In genomic region chr15:29885183-29885582, GRCh38 we compare ENCODE assay signal across 20 cellular contexts.
DNase-seq lines count a peak whose midpoint lies in the region; ATAC-seq and TF ChIP-seq lines count a peak whose summit lies in the region.
"Had no signal": no experiment of that assay in that cellular context is flagged by ENCODE, and none has a peak within 500 bp of the region (broad histone marks: within the 10 kb centered on the region; RNA-seq: fewer than 3 reads in every experiment).

No MANE protein-coding gene starts in this region.

- no peak overlapping the region for H3K4ac ChIP-seq in neuronal stem cell (ENCODE audit: low read length)

- H3K4me1 ChIP-seq in neuronal stem cell (ENCODE audit: control insufficient read depth in 2 of 2, insufficient read depth in 1 of 2, low read depth in 1 of 2, low read length in 2 of 2) (peaks cover 7 to 16% of the 10 kb centered on the region in 2 donors), esophagus muscularis mucosa (peaks cover 18 to 31% (median 20%) of the 10 kb centered on the region in 4 donors)

- TF ChIP-seq EP300 in esophagus muscularis mucosa (IDR thresholded peaks at IDR 0.05): no peak

- WGBS in neuronal stem cell (ENCODE audit: extremely low coverage in 2 of 2, insufficient read length in 2 of 2, insufficient replicate concordance in 1 of 2), 2 donors: no CpG with 5 or more reads among the region's 3 CpGs
- 70% methylated on average over 3 of the region's 3 CpGs for WGBS in esophagus muscularis mucosa

- H2BK15ac ChIP-seq in neuronal stem cell (ENCODE audit: low read length): no peak overlapping the region

- no peak overlapping the region for H3K27ac Mint-ChIP-seq in chondrocyte (ENCODE audit: unreplicated experiment)

- no peak for TF ChIP-seq POLR2A in esophagus muscularis mucosa (IDR thresholded peaks at IDR 0.05; ENCODE audit: low read depth)

- no peaks in the 10 kb centered on the region for H3K27me3 ChIP-seq in dorsolateral prefrontal cortex
- no peaks in the 10 kb centered on the region for H3K27me3 ChIP-seq in neuronal stem cell (ENCODE audit: control insufficient read depth in 3 of 3, insufficient read depth in 3 of 3, low read depth in 1 of 3, low read length in 3 of 3)
- no peaks in the 10 kb centered on the region for H3K27me3 ChIP-seq in esophagus muscularis mucosa
- H3K27me3 ChIP-seq: MG63 had no signal

- H3K27me3 Mint-ChIP-seq in chondrocyte (ENCODE audit: low read depth): no peaks in the 10 kb centered on the region

- peak overlapping the region in 1 of 59 donors; percentile 5 for H3K4me3 ChIP-seq in dorsolateral prefrontal cortex
- H3K4me3 ChIP-seq in neuronal stem cell (ENCODE audit: low read length in 2 of 2): no peak overlapping the region
- H3K4me3 ChIP-seq in esophagus muscularis mucosa: no peak overlapping the region
- H3K4me3 ChIP-seq: A549, MG63 had no signal

- H3K14ac ChIP-seq in neuronal stem cell (ENCODE audit: low read length): no peak overlapping the region

- peaks cover 38% of the 10 kb centered on the region for H3K4me1 Mint-ChIP-seq in chondrocyte (ENCODE audit: low read depth)
- H3K4me1 Mint-ChIP-seq: CD4-positive, CD25-positive, alpha-beta regulatory T cell had no signal

- no peak overlapping the region for H2AK5ac ChIP-seq in neuronal stem cell (ENCODE audit: low read depth, low read length)

- no peak overlapping the region for H3K23ac ChIP-seq in neuronal stem cell (ENCODE audit: low read depth, low read length, poor library complexity)

- no peak overlapping the region for H3K4me2 ChIP-seq in neuronal stem cell (ENCODE audit: insufficient read depth, low read length, poor library complexity, severe bottlenecking)
- H3K4me2 ChIP-seq: A549 had no signal

- H3K79me1 ChIP-seq in neuronal stem cell (ENCODE audit: low read depth, low read length): no peaks in the 10 kb centered on the region

- no peak for TF ChIP-seq CTCF in C4-2B (conservative IDR thresholded peaks at IDR 0.05)
- TF ChIP-seq CTCF in dorsolateral prefrontal cortex (IDR thresholded peaks at IDR 0.05 in 54 of 56, conservative IDR thresholded peaks at IDR 0.05 in 2 of 56; ENCODE audit: low read depth in 1 of 56, partially characterized antibody in 56 of 56): no peak
- TF ChIP-seq CTCF in chondrocyte (IDR thresholded peaks at IDR 0.05): no peak
- TF ChIP-seq CTCF in esophagus muscularis mucosa (IDR thresholded peaks at IDR 0.05): no peak

- no peaks in the 10 kb centered on the region for H3K9me3 Mint-ChIP-seq in chondrocyte (ENCODE audit: low read depth)

- H3K18ac ChIP-seq in neuronal stem cell (ENCODE audit: low read length): peak overlapping the region; percentile 0

- H3K9ac ChIP-seq in neuronal stem cell (ENCODE audit: low read depth, low read length, poor library complexity): no peak overlapping the region

- no peaks in the 10 kb centered on the region for H3K36me3 ChIP-seq in neuronal stem cell (replicated peaks in 1 of 2; ENCODE audit: control insufficient read depth in 2 of 2, insufficient read depth in 2 of 2, low read length in 2 of 2)
- no peaks in the 10 kb centered on the region for H3K36me3 ChIP-seq in esophagus muscularis mucosa
- H3K36me3 ChIP-seq: MG63 had no signal

- DNase-seq in dorsolateral prefrontal cortex: no peak
- DNase-seq in left lobe of liver (ENCODE audit: low spot score): no peak
- DNase-seq in neuronal stem cell (ENCODE audit: low spot score): no peak
- DNase-seq in chondrocyte (ENCODE audit: low spot score): no peak
- DNase-seq in activated CD4-positive, alpha-beta T cell treated with anti-CD3 and anti-CD28 coated beads for 1 hour: no peak
- DNase-seq in esophagus muscularis mucosa (ENCODE audit: extremely low spot score): no peak
- DNase-seq: Calu3; CD4-positive, CD25-positive, alpha-beta regulatory T cell; KG1; MG63; NCI-H1105; NCI-H187; NCI-H2171; NCI-H446 treated with DMSO at 0.1 percent for 48 hours; NCI-H774 had no signal

- peak overlapping the region; percentile 39 for H3K27ac ChIP-seq in C4-2B
- H3K27ac ChIP-seq in dorsolateral prefrontal cortex: peak overlapping the region in 48 of 59 donors; percentile 2 to 75 (median 54)
- H3K27ac ChIP-seq in neuronal stem cell (replicated peaks; ENCODE audit: low read length): no peak overlapping the region
- H3K27ac ChIP-seq in esophagus muscularis mucosa (replicated peaks in 1 of 4): no peak overlapping the region
- H3K27ac ChIP-seq: A549, HL-60 had no signal

- ATAC-seq in left lobe of liver (peak; percentile 23), GM19324 (IDR thresholded peaks at IDR 0.05; ENCODE audit: low FRiP score, unreplicated experiment) (no peak)
- ATAC-seq: A549, HCT116 had no signal

- no peak overlapping the region for H2AFZ ChIP-seq in neuronal stem cell (ENCODE audit: low read length)

- H3K9me3 ChIP-seq in neuronal stem cell (replicated peaks in 1 of 2; ENCODE audit: control insufficient read depth in 2 of 2, insufficient read depth in 1 of 2, low read depth in 1 of 2, low read length in 2 of 2) (no peaks in the 10 kb centered on the region), esophagus muscularis mucosa (no peaks in the 10 kb centered on the region)
- H3K9me3 ChIP-seq: A549, MG63 had no signal

- no peak overlapping the region for H2BK120ac ChIP-seq in neuronal stem cell (ENCODE audit: low read depth, low read length)

- no peak overlapping the region for H2BK5ac ChIP-seq in neuronal stem cell (ENCODE audit: low read length)

- no peak overlapping the region for H3K4me3 Mint-ChIP-seq in chondrocyte (ENCODE audit: unreplicated experiment)
- H3K4me3 Mint-ChIP-seq: CD4-positive, CD25-positive, alpha-beta regulatory T cell had no signal

- intact Hi-C loops in dorsolateral prefrontal cortex (cut with DNase I): no loop called here
- intact Hi-C loops in esophagus muscularis mucosa (cut with DNase I): no loop called here

- H2BK12ac ChIP-seq in neuronal stem cell (ENCODE audit: low read length): no peak overlapping the region

- no peaks in the 10 kb centered on the region for H3K36me3 Mint-ChIP-seq in chondrocyte (ENCODE audit: low read depth)
- H3K36me3 Mint-ChIP-seq: CD4-positive, CD25-positive, alpha-beta regulatory T cell had no signal

- no peak overlapping the region for H4K91ac ChIP-seq in neuronal stem cell (ENCODE audit: low read depth, low read length, poor library complexity)

- no peak overlapping the region for H4K8ac ChIP-seq in neuronal stem cell (ENCODE audit: low read depth, low read length)

Comparison
In these comparisons a context has a peak if more than half of its experiments do, and no peak if none do; other contexts are left out.
1. H3K27ac ChIP-seq: peak in C4-2B (single experiment) and dorsolateral prefrontal cortex (48 of 59); none in neuronal stem cell (single experiment) and esophagus muscularis mucosa (0 of 4).